Comparison of ENCODE assay signal across 11 cellular contexts in the genomic region with DNA sequence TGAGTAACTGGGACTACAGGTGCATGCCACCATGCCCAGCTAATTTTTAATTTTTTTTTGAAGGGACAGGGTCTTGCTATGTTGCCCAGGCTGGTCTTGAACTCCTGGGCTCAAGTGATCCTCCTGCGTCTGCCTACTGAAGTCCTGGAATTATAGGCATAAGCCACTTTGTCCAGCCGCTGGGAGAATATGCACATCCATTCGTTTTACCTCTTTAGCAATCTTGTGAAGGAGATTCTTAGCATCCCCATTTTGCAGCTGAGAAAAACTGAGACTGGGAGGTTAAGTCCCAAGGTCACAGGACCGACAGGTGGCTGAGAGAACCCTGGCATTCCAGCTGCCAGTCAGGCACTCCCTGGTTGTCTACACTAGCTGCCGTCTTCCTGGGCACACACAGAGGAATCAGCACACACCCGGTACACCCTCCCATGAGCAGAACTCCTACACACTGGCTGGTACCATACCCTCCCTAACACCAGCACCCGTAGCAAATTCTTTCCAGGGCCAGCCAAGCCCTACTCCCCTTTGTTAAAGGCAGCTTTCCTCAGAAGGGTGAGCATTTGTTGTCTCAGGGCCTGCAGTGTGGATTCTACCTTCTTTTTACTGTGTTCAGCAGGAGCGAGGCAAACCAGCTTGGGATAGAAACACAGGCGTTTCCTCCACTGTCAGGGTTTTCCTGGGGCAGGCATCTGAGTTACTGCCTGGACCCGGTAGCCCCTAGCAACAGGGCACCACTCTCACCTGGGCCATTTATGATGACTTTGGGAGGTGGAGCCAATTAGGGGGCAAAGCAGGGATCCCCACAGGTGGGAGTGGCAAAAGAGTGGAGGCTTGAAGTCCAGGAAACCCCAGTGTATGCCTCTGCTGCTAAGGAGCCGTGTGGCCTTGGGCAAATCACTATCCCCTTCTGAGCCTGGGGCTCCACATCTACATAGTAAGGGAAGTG.
A peak's percentile ranks its signal among the peaks of the same experiment; 100 is the strongest.
DNase-seq lines count a peak whose midpoint lies in the region; ATAC-seq and TF ChIP-seq lines count a peak whose summit lies in the region.
"Had no signal": no experiment of that assay in that cellular context is flagged by ENCODE, and none has a peak within 500 bp of the region (broad histone marks: within the 10 kb centered on the region; RNA-seq: fewer than 3 reads in every experiment).

No MANE protein-coding gene starts in this region.

- no peak overlapping the region for H3K27ac ChIP-seq in CD8-positive, alpha-beta T cell (ENCODE audit: low read depth, low read length)
- H3K27ac ChIP-seq in neural progenitor cell, result no peak overlapping the region
- H3K27ac ChIP-seq in ovary, result peak overlapping the region in 1 of 2 donors; percentile 95

- H3K4me3 Mint-ChIP-seq in CD8-positive, alpha-beta T cell, result no peak overlapping the region
- peak overlapping the region in 3 of 4 donors; percentile 32 to 93 (median 35) for H3K4me3 Mint-ChIP-seq in IgD-negative memory B cell
- H3K4me3 Mint-ChIP-seq in chondrocyte (ENCODE audit: unreplicated experiment), result no peak overlapping the region
- no peak overlapping the region for H3K4me3 Mint-ChIP-seq in neural progenitor cell
- no peak overlapping the region for H3K4me3 Mint-ChIP-seq in nephron progenitor cell

- CTCF ChIA-PET in CD8-positive, alpha-beta T cell (lab: Charles Lee), result interaction anchor here (1.1 to 6.5 kb wide), 5 partner anchors 11 to 95 kb away, joined by 3 to 48 read pairs (median 4); no protein-coding TSS in a partner anchor

- no peaks in the 10 kb centered on the region for H3K27me3 Mint-ChIP-seq in CD8-positive, alpha-beta T cell (ENCODE audit: low read depth)
- H3K27me3 Mint-ChIP-seq in IgD-negative memory B cell, result no peaks in the 10 kb centered on the region
- no peaks in the 10 kb centered on the region for H3K27me3 Mint-ChIP-seq in chondrocyte (ENCODE audit: low read depth)
- H3K27me3 Mint-ChIP-seq in neural progenitor cell (ENCODE audit: insufficient read depth, low read depth), result peaks cover 7% of the 10 kb centered on the region
- H3K27me3 Mint-ChIP-seq in nephron progenitor cell (ENCODE audit: low read depth, poor library complexity), result peaks cover 24% of the 10 kb centered on the region

- no peak for TF ChIP-seq POLR2A in ovary (IDR thresholded peaks at IDR 0.05)

- H3K27ac Mint-ChIP-seq in CD8-positive, alpha-beta T cell, result peak overlapping the region; percentile 97
- H3K27ac Mint-ChIP-seq in IgD-negative memory B cell, result peak overlapping the region; percentile 53 to 100 (median 83)
- peak overlapping the region; percentile 98 for H3K27ac Mint-ChIP-seq in chondrocyte (ENCODE audit: unreplicated experiment)
- peak overlapping the region; percentile 37 for H3K27ac Mint-ChIP-seq in neural progenitor cell
- H3K27ac Mint-ChIP-seq in nephron progenitor cell, result no peak overlapping the region

- DNase-seq in CD8-positive, alpha-beta T cell, result no peak
- DNase-seq in chondrocyte (ENCODE audit: low spot score) (no peak), neural progenitor cell (ENCODE audit: low spot score) (no peak), NAMALWA (ENCODE audit: low spot score) (no peak), nephron progenitor cell (no peak), ovary (no peak)
- DNase-seq: activated effector memory CD4-positive, alpha-beta T cell treated with Interleukin-2 at 50 U/mL for 16 hours; hippocampal formation; NCI-H526 treated with DMSO at 0.1 percent for 48 hours had no signal

- H3K36me3 ChIP-seq in CD8-positive, alpha-beta T cell (ENCODE audit: insufficient read depth, low read length), result no peaks in the 10 kb centered on the region
- H3K36me3 ChIP-seq in neural progenitor cell (no peaks in the 10 kb centered on the region), ovary (no peaks in the 10 kb centered on the region)

- no peaks in the 10 kb centered on the region for H4K20me1 ChIP-seq in neural progenitor cell (ENCODE audit: low read depth)

- intact Hi-C loops in CD8-positive, alpha-beta T cell (cut with DNase I, micrococcal nuclease), result loop anchor here in 1 of 2 experiments (5.0 kb wide), 1 partner anchor 1296 kb away; a partner anchor contains a TSS
- intact Hi-C loops in ovary (cut with DNase I), result loop anchor here in 3 of 4 donors (5.0 kb wide), 3 partner anchors 36 to 69 kb away; a partner anchor contains a TSS

- no peaks in the 10 kb centered on the region for H3K9me3 ChIP-seq in CD8-positive, alpha-beta T cell (ENCODE audit: low read length)
- H3K9me3 ChIP-seq in neural progenitor cell (ENCODE audit: low read depth) (no peaks in the 10 kb centered on the region), ovary (no peaks in the 10 kb centered on the region)

- H3F3A ChIP-seq in neural progenitor cell (ENCODE audit: low read depth), result peaks cover 54% of the 10 kb centered on the region

- H3K36me3 Mint-ChIP-seq in CD8-positive, alpha-beta T cell, result no peaks in the 10 kb centered on the region
- H3K36me3 Mint-ChIP-seq in IgD-negative memory B cell (no peaks in the 10 kb centered on the region), chondrocyte (ENCODE audit: low read depth) (no peaks in the 10 kb centered on the region), neural progenitor cell (no peaks in the 10 kb centered on the region), nephron progenitor cell (ENCODE audit: low read depth) (no peaks in the 10 kb centered on the region)

- H3K4me3 ChIP-seq in CD8-positive, alpha-beta T cell (ENCODE audit: low read depth, low read length), result no peak overlapping the region
- H3K4me3 ChIP-seq in neural progenitor cell, result no peak overlapping the region
- no peak overlapping the region for H3K4me3 ChIP-seq in ovary

- H3K27me3 ChIP-seq in CD8-positive, alpha-beta T cell (ENCODE audit: insufficient read depth, low read length), result no peaks in the 10 kb centered on the region
- no peaks in the 10 kb centered on the region for H3K27me3 ChIP-seq in neural progenitor cell
- no peaks in the 10 kb centered on the region for H3K27me3 ChIP-seq in ovary

- H3K79me2 ChIP-seq in neural progenitor cell (ENCODE audit: low read depth), result no peaks in the 10 kb centered on the region

- H3K9ac ChIP-seq in neural progenitor cell, result no peak overlapping the region

- H2AFZ ChIP-seq in neural progenitor cell (replicated peaks), result no peak overlapping the region

- H3K9me3 Mint-ChIP-seq in CD8-positive, alpha-beta T cell, result no peaks in the 10 kb centered on the region
- H3K9me3 Mint-ChIP-seq in IgD-negative memory B cell (no peaks in the 10 kb centered on the region), chondrocyte (ENCODE audit: low read depth) (no peaks in the 10 kb centered on the region), neural progenitor cell (no peaks in the 10 kb centered on the region), nephron progenitor cell (no peaks in the 10 kb centered on the region)

- 73 to 82% (median 79%) methylated on average over 11 of the region's 11 CpGs for WGBS in ovary, 3 donors

- no peak for TF ChIP-seq EP300 in ovary (IDR thresholded peaks at IDR 0.05)

- TF ChIP-seq CTCF in CD8-positive, alpha-beta T cell (IDR thresholded peaks at IDR 0.05), result no peak
- TF ChIP-seq CTCF in chondrocyte (IDR thresholded peaks at IDR 0.05) (no peak), neural progenitor cell (IDR thresholded peaks at IDR 0.05) (no peak), nephron progenitor cell (IDR thresholded peaks at IDR 0.05) (no peak), ovary (IDR thresholded peaks at IDR 0.05) (no peak)

- no peak for ATAC-seq in CD8-positive, alpha-beta T cell
- no peak for ATAC-seq in HG03439 (IDR thresholded peaks at IDR 0.05; ENCODE audit: unreplicated experiment)

- H3K4me1 Mint-ChIP-seq in CD8-positive, alpha-beta T cell (ENCODE audit: low read depth), result peaks cover 78% of the 10 kb centered on the region
- H3K4me1 Mint-ChIP-seq in IgD-negative memory B cell, result peaks cover 49 to 51% (median 50%) of the 10 kb centered on the region in 3 donors
- peaks cover 86% of the 10 kb centered on the region for H3K4me1 Mint-ChIP-seq in chondrocyte (ENCODE audit: low read depth)
- peaks cover 79% of the 10 kb centered on the region for H3K4me1 Mint-ChIP-seq in neural progenitor cell
- peaks cover 83% of the 10 kb centered on the region for H3K4me1 Mint-ChIP-seq in nephron progenitor cell

- H3K4me1 ChIP-seq in CD8-positive, alpha-beta T cell (ENCODE audit: insufficient read depth, low read length), result peaks cover 65% of the 10 kb centered on the region
- H3K4me1 ChIP-seq in neural progenitor cell (peaks cover 39% of the 10 kb centered on the region), ovary (ENCODE audit: insufficient read depth) (peaks cover 8% of the 10 kb centered on the region)

- no peak overlapping the region for H3K4me2 ChIP-seq in neural progenitor cell

- POLR2A ChIA-PET in CD8-positive, alpha-beta T cell (lab: Charles Lee), result interaction anchor here (1.0 to 2.1 kb wide), 4 partner anchors 9 to 81 kb away, joined by 3 to 6 read pairs (median 4); no protein-coding TSS in a partner anchor

Comparison
In these comparisons a context has a peak if more than half of its experiments do, and no peak if none do; other contexts are left out.
1. H3K4me3 Mint-ChIP-seq: peak in IgD-negative memory B cell (3 of 4); none in CD8-positive, alpha-beta T cell (single experiment), chondrocyte (single experiment), neural progenitor cell (single experiment) and nephron progenitor cell (single experiment).